In genomic region chr2:45611020-45611737, GRCh38 we compare ENCODE assay signal across 1 cellular context.
TF ChIP-seq lines count a peak whose summit lies in the region.

Gene SRBD1, minus strand, starts transcription at chr2:45611267. Its CDS starts 5,826 bp downstream, at chr2:45605441.

TF ChIP-seq in HepG2, 621 proteins besides CTCF, POLR2A, EP300 and RAD21 (continued from another document and continues in another):
- TF ChIP-seq PLSCR1 (CRISPR knock-in tag; IDR thresholded peaks at IDR 0.05; ENCODE audit: borderline replicate concordance) (no peak), HMGA1 (CRISPR knock-in tag; conservative IDR thresholded peaks at IDR 0.05) (no peak), RFXANK (CRISPR knock-in tag; IDR thresholded peaks at IDR 0.05) (no peak), ZNF260 (CRISPR knock-in tag; IDR thresholded peaks at IDR 0.05; ENCODE audit: borderline replicate concordance, low read depth) (no peak), MNT (IDR thresholded peaks at IDR 0.05) (no peak), ZNF788 (CRISPR knock-in tag; IDR thresholded peaks at IDR 0.05; ENCODE audit: borderline replicate concordance) (no peak), GMEB1 (CRISPR knock-in tag; IDR thresholded peaks at IDR 0.05; ENCODE audit: borderline replicate concordance) (peak; percentile 70; the same call in 1 of the 2 replicates), YEATS4 (CRISPR knock-in tag; IDR thresholded peaks at IDR 0.05; ENCODE audit: borderline replicate concordance) (peak; percentile 70; the same call in 1 of the 2 replicates), ZNF580 (CRISPR knock-in tag; IDR thresholded peaks at IDR 0.05; ENCODE audit: borderline replicate concordance, low read depth) (no peak; the same call in 1 of the 2 replicates), ZNF674 (CRISPR knock-in tag; IDR thresholded peaks at IDR 0.05; ENCODE audit: low read depth) (no peak), GPBP1L1 (CRISPR knock-in tag; IDR thresholded peaks at IDR 0.05) (no peak), ZNF451 (CRISPR knock-in tag; IDR thresholded peaks at IDR 0.05) (no peak), ZUFSP (CRISPR knock-in tag; IDR thresholded peaks at IDR 0.05; ENCODE audit: borderline replicate concordance) (no peak), ZNF282 (IDR thresholded peaks at IDR 0.05; ENCODE audit: partially characterized antibody) (no peak), ASH2L (IDR thresholded peaks at IDR 0.05; ENCODE audit: insufficient read length, low read depth, low read length) (peak; percentile 90), ZKSCAN8 (CRISPR knock-in tag; IDR thresholded peaks at IDR 0.05; ENCODE audit: borderline replicate concordance) (no peak), MEIS2 (CRISPR knock-in tag; IDR thresholded peaks at IDR 0.05) (0 out of 2 replicates have a peak, but pooled peaks have one; percentile 19), MYPOP (CRISPR knock-in tag; IDR thresholded peaks at IDR 0.05) (no peak), HOXA9 (CRISPR knock-in tag; IDR thresholded peaks at IDR 0.05; ENCODE audit: borderline replicate concordance) (no peak), ZNF383 (CRISPR knock-in tag; IDR thresholded peaks at IDR 0.05; ENCODE audit: borderline replicate concordance) (no peak), U2AF1 (optimal IDR thresholded peaks at IDR 0.05; ENCODE audit: low read depth, low read length) (no peak), ZNF704 (CRISPR knock-in tag; IDR thresholded peaks at IDR 0.05; ENCODE audit: borderline replicate concordance) (no peak), ZNF501 (CRISPR knock-in tag; IDR thresholded peaks at IDR 0.05) (peak; percentile 94), ZNF503 (CRISPR knock-in tag; IDR thresholded peaks at IDR 0.05) (0 out of 2 replicates have a peak, but pooled peaks have one; percentile 20), PAX8 (CRISPR knock-in tag; IDR thresholded peaks at IDR 0.05; ENCODE audit: borderline replicate concordance) (no peak)
- TF ChIP-seq, protein P1, sequence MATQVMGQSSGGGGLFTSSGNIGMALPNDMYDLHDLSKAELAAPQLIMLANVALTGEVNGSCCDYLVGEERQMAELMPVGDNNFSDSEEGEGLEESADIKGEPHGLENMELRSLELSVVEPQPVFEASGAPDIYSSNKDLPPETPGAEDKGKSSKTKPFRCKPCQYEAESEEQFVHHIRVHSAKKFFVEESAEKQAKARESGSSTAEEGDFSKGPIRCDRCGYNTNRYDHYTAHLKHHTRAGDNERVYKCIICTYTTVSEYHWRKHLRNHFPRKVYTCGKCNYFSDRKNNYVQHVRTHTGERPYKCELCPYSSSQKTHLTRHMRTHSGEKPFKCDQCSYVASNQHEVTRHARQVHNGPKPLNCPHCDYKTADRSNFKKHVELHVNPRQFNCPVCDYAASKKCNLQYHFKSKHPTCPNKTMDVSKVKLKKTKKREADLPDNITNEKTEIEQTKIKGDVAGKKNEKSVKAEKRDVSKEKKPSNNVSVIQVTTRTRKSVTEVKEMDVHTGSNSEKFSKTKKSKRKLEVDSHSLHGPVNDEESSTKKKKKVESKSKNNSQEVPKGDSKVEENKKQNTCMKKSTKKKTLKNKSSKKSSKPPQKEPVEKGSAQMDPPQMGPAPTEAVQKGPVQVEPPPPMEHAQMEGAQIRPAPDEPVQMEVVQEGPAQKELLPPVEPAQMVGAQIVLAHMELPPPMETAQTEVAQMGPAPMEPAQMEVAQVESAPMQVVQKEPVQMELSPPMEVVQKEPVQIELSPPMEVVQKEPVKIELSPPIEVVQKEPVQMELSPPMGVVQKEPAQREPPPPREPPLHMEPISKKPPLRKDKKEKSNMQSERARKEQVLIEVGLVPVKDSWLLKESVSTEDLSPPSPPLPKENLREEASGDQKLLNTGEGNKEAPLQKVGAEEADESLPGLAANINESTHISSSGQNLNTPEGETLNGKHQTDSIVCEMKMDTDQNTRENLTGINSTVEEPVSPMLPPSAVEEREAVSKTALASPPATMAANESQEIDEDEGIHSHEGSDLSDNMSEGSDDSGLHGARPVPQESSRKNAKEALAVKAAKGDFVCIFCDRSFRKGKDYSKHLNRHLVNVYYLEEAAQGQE (IDR thresholded peaks at IDR 0.05; ENCODE audit: borderline replicate concordance in 1 of 2, low read depth in 1 of 2, low read length in 2 of 2): peak in 1 of 2 experiments; percentile 50; a peak in 1 of 4 replicates
- TF ChIP-seq, protein P2, sequence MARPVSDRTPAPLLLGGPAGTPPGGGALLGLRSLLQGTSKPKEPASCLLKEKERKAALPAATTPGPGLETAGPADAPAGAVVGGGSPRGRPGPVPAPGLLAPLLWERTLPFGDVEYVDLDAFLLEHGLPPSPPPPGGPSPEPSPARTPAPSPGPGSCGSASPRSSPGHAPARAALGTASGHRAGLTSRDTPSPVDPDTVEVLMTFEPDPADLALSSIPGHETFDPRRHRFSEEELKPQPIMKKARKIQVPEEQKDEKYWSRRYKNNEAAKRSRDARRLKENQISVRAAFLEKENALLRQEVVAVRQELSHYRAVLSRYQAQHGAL (CRISPR knock-in tag; IDR thresholded peaks at IDR 0.05; ENCODE audit: not compliant biosample characterization): no peak
- TF ChIP-seq, protein P3, sequence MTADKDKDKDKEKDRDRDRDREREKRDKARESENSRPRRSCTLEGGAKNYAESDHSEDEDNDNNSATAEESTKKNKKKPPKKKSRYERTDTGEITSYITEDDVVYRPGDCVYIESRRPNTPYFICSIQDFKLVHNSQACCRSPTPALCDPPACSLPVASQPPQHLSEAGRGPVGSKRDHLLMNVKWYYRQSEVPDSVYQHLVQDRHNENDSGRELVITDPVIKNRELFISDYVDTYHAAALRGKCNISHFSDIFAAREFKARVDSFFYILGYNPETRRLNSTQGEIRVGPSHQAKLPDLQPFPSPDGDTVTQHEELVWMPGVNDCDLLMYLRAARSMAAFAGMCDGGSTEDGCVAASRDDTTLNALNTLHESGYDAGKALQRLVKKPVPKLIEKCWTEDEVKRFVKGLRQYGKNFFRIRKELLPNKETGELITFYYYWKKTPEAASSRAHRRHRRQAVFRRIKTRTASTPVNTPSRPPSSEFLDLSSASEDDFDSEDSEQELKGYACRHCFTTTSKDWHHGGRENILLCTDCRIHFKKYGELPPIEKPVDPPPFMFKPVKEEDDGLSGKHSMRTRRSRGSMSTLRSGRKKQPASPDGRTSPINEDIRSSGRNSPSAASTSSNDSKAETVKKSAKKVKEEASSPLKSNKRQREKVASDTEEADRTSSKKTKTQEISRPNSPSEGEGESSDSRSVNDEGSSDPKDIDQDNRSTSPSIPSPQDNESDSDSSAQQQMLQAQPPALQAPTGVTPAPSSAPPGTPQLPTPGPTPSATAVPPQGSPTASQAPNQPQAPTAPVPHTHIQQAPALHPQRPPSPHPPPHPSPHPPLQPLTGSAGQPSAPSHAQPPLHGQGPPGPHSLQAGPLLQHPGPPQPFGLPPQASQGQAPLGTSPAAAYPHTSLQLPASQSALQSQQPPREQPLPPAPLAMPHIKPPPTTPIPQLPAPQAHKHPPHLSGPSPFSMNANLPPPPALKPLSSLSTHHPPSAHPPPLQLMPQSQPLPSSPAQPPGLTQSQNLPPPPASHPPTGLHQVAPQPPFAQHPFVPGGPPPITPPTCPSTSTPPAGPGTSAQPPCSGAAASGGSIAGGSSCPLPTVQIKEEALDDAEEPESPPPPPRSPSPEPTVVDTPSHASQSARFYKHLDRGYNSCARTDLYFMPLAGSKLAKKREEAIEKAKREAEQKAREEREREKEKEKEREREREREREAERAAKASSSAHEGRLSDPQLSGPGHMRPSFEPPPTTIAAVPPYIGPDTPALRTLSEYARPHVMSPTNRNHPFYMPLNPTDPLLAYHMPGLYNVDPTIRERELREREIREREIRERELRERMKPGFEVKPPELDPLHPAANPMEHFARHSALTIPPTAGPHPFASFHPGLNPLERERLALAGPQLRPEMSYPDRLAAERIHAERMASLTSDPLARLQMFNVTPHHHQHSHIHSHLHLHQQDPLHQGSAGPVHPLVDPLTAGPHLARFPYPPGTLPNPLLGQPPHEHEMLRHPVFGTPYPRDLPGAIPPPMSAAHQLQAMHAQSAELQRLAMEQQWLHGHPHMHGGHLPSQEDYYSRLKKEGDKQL (CRISPR knock-in tag; IDR thresholded peaks at IDR 0.05; ENCODE audit: low read depth): peak; percentile 39; the same call in 1 of the 2 replicates
